23 cellular contexts compared by ENCODE assay signal in the genomic region with DNA sequence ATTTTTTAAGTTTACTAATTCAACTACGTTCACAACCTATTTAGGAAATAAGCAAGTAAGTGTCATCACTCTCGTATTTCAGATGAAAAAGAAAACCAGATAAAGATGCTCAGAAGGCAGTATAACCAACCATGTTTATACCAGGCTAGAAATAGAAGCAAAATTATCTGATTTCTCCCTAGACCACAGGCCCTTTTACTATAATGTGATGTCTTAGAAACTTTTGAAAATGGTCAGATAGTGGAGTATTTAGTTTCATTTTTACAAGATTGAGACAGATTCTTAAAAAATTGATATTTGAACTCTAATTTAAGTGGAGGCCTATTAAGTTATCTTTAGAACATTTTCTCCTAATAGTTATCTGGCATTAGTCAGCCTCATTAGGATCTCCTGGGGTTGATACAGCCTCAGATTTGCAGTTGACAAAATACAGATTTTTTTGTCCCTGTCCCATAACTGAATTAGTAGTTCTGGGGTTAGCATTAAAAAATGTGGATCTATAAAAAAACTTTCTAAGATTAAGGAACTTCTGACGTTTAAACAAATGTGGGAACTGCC.
"Had no signal": no experiment of that assay in that cellular context is flagged by ENCODE, and none has a peak within 500 bp of the region (broad histone marks: within the 10 kb centered on the region; RNA-seq: fewer than 3 reads in every experiment).

No MANE protein-coding gene starts in this region.

- H3K27me3 ChIP-seq: Peyer's patch, SJSA1 had no signal

- H3K9me3 ChIP-seq: MG63, Peyer's patch, SJSA1 had no signal

- DNase-seq: KBM-7; MG63; NCI-H1092; NCI-H1105 treated with DMSO at 0.1 percent for 48 hours; NCI-H1417 treated with DMSO at 0.1 percent for 48 hours; NCI-H146; NCI-H1694 treated with DMSO at 0.1 percent for 48 hours; NCI-H1930; NCI-H2081; NCI-H2107; NCI-H2227 treated with DMSO at 0.1 percent for 48 hours; NCI-H524; NCI-H526 treated with DMSO at 0.1 percent for 48 hours; NCI-H748 treated with DMSO at 0.1 percent for 48 hours; NK-92 treated with Interleukin-12 subunit alpha and Interleukin-12 subunit beta, amount 100 ng/mL, for 24 hours; OCI-M1; PC-9; Peyer's patch; Right ventricle myocardium superior; SIG-M5; SW 1271; T-cell had no signal

- ATAC-seq: T-cell had no signal

- H3K4me1 ChIP-seq: Peyer's patch, SJSA1 had no signal

- H3K36me3 ChIP-seq: MG63, Peyer's patch, SJSA1 had no signal

- H3K4me2 ChIP-seq: PC-9 had no signal

- H3K27ac ChIP-seq: PC-9, Peyer's patch, SJSA1 had no signal

- H3K4me3 ChIP-seq: MG63, PC-9, Peyer's patch, SJSA1 had no signal

- H2AFZ ChIP-seq: PC-9 had no signal
